Comparison of ENCODE assay signal across 7 cellular contexts in the genomic region with DNA sequence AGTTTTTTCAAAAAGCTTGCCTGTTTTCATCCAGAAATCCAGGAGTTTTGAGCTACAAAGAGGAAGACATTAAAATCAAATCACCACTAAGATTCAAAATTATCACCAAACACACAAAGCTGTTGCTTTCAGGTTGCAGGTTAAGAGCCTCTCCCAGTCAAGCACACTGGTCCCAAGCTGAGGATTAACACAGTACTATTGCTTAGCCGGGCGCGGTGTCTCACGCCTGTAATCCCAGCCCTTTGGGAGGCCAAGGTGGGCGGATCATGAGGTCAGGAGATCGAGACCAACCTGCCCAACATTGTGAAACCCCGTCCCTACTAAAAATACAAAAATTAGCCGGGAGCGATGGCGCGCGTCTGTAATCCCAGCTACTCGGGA.
DNase-seq lines count a peak whose midpoint lies in the region; ATAC-seq and TF ChIP-seq lines count a peak whose summit lies in the region.

No MANE protein-coding gene starts in this region.

- H3K9me2 ChIP-seq in Karpas-422 (replicated peaks; ENCODE audit: insufficient read depth, low read length) = no peaks in the 10 kb centered on the region

- no peak overlapping the region for H2AFZ ChIP-seq in Karpas-422 (ENCODE audit: low read length)

- H3K27ac ChIP-seq in breast epithelium (no peak overlapping the region), suprapubic skin (no peak overlapping the region), prostate gland (no peak overlapping the region), Karpas-422 (ENCODE audit: low read length) (no peak overlapping the region)

- ATAC-seq in GM21360 (IDR thresholded peaks at IDR 0.05; ENCODE audit: unreplicated experiment) (peak; percentile 21), HG03103 (IDR thresholded peaks at IDR 0.05; ENCODE audit: low read depth, unreplicated experiment) (peak; percentile 8), GM18520 (IDR thresholded peaks at IDR 0.05; ENCODE audit: unreplicated experiment) (no peak)

- no peaks in the 10 kb centered on the region for H3K36me3 ChIP-seq in breast epithelium
- no peaks in the 10 kb centered on the region for H3K36me3 ChIP-seq in suprapubic skin
- H3K36me3 ChIP-seq in prostate gland = no peaks in the 10 kb centered on the region
- no peaks in the 10 kb centered on the region for H3K36me3 ChIP-seq in Karpas-422 (ENCODE audit: insufficient read depth, low read length)

- TF ChIP-seq EP300 in suprapubic skin (IDR thresholded peaks at IDR 0.05) = no peak

- TF ChIP-seq CTCF in breast epithelium (IDR thresholded peaks at IDR 0.05) = no peak
- TF ChIP-seq CTCF in suprapubic skin (IDR thresholded peaks at IDR 0.05) = no peak
- no peak for TF ChIP-seq CTCF in prostate gland (IDR thresholded peaks at IDR 0.05)

- no peaks in the 10 kb centered on the region for H3K9me3 ChIP-seq in breast epithelium
- H3K9me3 ChIP-seq in suprapubic skin = no peaks in the 10 kb centered on the region
- H3K9me3 ChIP-seq in prostate gland = no peaks in the 10 kb centered on the region
- peaks cover 5% of the 10 kb centered on the region for H3K9me3 ChIP-seq in Karpas-422 (ENCODE audit: low read length)

- H3K79me2 ChIP-seq in Karpas-422 (ENCODE audit: low read length) = no peaks in the 10 kb centered on the region

- no peak overlapping the region for H3K9ac ChIP-seq in Karpas-422 (ENCODE audit: low read length)

- H3K4me3 ChIP-seq in breast epithelium (peak overlapping the region; percentile 54 to 77 (median 61)), suprapubic skin (peak overlapping the region; percentile 47), prostate gland (no peak overlapping the region), Karpas-422 (ENCODE audit: low read length) (no peak overlapping the region)

- no peaks in the 10 kb centered on the region for H4K20me1 ChIP-seq in Karpas-422 (ENCODE audit: insufficient read depth, low read depth, low read length)

- DNase-seq in breast epithelium (ENCODE audit: low spot score in 2 of 2) (no peak), suprapubic skin (ENCODE audit: low spot score in 2 of 2) (no peak), prostate gland (ENCODE audit: low spot score) (no peak), Karpas-422 (no peak)

- intact Hi-C loops in breast epithelium (cut with DNase I; ENCODE audit: low total_unique reads) = no loop called here
- intact Hi-C loops in prostate gland (cut with DNase I) = no loop called here

- H3K27me3 ChIP-seq in breast epithelium = no peaks in the 10 kb centered on the region
- H3K27me3 ChIP-seq in suprapubic skin = peaks cover 8% of the 10 kb centered on the region
- H3K27me3 ChIP-seq in prostate gland (replicated peaks; ENCODE audit: insufficient read depth) = no peaks in the 10 kb centered on the region
- no peaks in the 10 kb centered on the region for H3K27me3 ChIP-seq in Karpas-422 (ENCODE audit: low read length)

- H3K4me2 ChIP-seq in Karpas-422 (ENCODE audit: low read depth, low read length, poor library complexity, severe bottlenecking) = no peak overlapping the region

- H3K4me1 ChIP-seq in breast epithelium = no peaks in the 10 kb centered on the region
- H3K4me1 ChIP-seq in suprapubic skin = peaks cover 8% of the 10 kb centered on the region
- no peaks in the 10 kb centered on the region for H3K4me1 ChIP-seq in prostate gland (replicated peaks)
- H3K4me1 ChIP-seq in Karpas-422 (ENCODE audit: low read length) = no peaks in the 10 kb centered on the region

- WGBS in suprapubic skin = 80% methylated on average over 13 of the region's 13 CpGs
- 80% methylated on average over 13 of the region's 13 CpGs for WGBS in prostate gland

- TF ChIP-seq POLR2A in breast epithelium (IDR thresholded peaks at IDR 0.05) = no peak
- TF ChIP-seq POLR2A in suprapubic skin (IDR thresholded peaks at IDR 0.05) = no peak
- no peak for TF ChIP-seq POLR2A in prostate gland (IDR thresholded peaks at IDR 0.05)

Comparison
In these comparisons a context has a peak if more than half of its experiments do, and no peak if none do; other contexts are left out.
1. H3K4me3 ChIP-seq: peak in breast epithelium (3 of 3) and suprapubic skin (single experiment); none in prostate gland (0 of 2) and Karpas-422 (single experiment).